In genomic region chr17:28538296-28538895, GRCh38 we compare ENCODE assay signal across 39 cellular contexts. TPM values are rescaled to one million over a fixed set of nuclear protein-coding genes. Genes with fewer than 3 reads are reported as not detected.
"Had no signal": no experiment of that assay in that cellular context is flagged by ENCODE, and none has a peak within 500 bp of the region (broad histone marks: within the 10 kb centered on the region; RNA-seq: fewer than 3 reads in every experiment).

No MANE protein-coding gene starts in this region.

- H3K27ac Mint-ChIP-seq: activated CD4-positive, alpha-beta memory T cell treated with anti-CD3 and anti-CD28 coated beads for 36 hours; activated CD4-positive, alpha-beta T cell treated with anti-CD3 and anti-CD28 coated beads for 36 hours; activated CD4-positive, alpha-beta T cell treated with anti-CD3 and anti-CD28 coated beads, Interleukin-2, amount 10 ng/mL, durations not matched to agents 24 days and 14 days; activated CD8-positive, alpha-beta memory T cell treated with anti-CD3 and anti-CD28 coated beads, Interleukin-2, amount 10 ng/mL, durations not matched to agents 7 days and 5 days; activated CD8-positive, alpha-beta T cell treated with anti-CD3 and anti-CD28 coated beads, Interleukin-2, amount 10 ng/mL, durations not matched to agents 7 days and 5 days; activated naive CD4-positive, alpha-beta T cell treated with anti-CD3 and anti-CD28 coated beads for 36 hours; activated naive CD4-positive, alpha-beta T cell treated with anti-CD3 and anti-CD28 coated beads, Interleukin-2, amount 50 U/mL, for 24 hours; activated naive CD8-positive, alpha-beta T cell treated with anti-CD3 and anti-CD28 coated beads for 36 hours; activated naive CD8-positive, alpha-beta T cell treated with anti-CD3 and anti-CD28 coated beads, Interleukin-2, amount 50 U/mL, for 24 hours; activated T-helper 1 cell treated with anti-CD3 and anti-CD28 coated beads, Interleukin-12 subunit alpha, Interleukin-12 subunit beta, Interleukin-2, Interleukin-4 antibody, amounts not matched to agents 30 ng/mL and 10 ng/mL and 1 ng/mL, durations not matched to agents 14 hours and 24 hours and 36 hours; activated T-helper 2 cell treated with anti-CD3 and anti-CD28 coated beads, Interferon-gamma antibody, Interleukin-2, Interleukin-4, amounts not matched to agents 10 μg/mL and 5 μg/mL and 100 μg/mL, durations not matched to agents 14 hours and 24 hours and 36 hours; T-cell; T-helper 1 cell treated with Interleukin-12 subunit alpha and Interleukin-12 subunit beta and Interleukin-4 antibody, amounts not matched to agents 30 μg/mL and 1 μg/mL, for 36 hours; T-helper 2 cell treated with Interferon-gamma antibody and Interleukin-4, amounts not matched to agents 5 μg/mL and 100 μg/mL, for 36 hours had no signal

- H3K4me1 Mint-ChIP-seq: activated CD4-positive, alpha-beta T cell treated with anti-CD3 and anti-CD28 coated beads for 36 hours; activated CD4-positive, alpha-beta T cell treated with anti-CD3 and anti-CD28 coated beads, Interleukin-2, amount 10 ng/mL, durations not matched to agents 24 days and 14 days; activated CD8-positive, alpha-beta memory T cell treated with anti-CD3 and anti-CD28 coated beads, Interleukin-2, amount 10 ng/mL, durations not matched to agents 7 days and 5 days; activated naive CD4-positive, alpha-beta T cell treated with anti-CD3 and anti-CD28 coated beads, Interleukin-2, amount 50 U/mL, for 24 hours; activated naive CD8-positive, alpha-beta T cell treated with anti-CD3 and anti-CD28 coated beads for 36 hours; activated naive CD8-positive, alpha-beta T cell treated with anti-CD3 and anti-CD28 coated beads, Interleukin-2, amount 50 U/mL, for 24 hours; T-cell had no signal

- H3K36me3 Mint-ChIP-seq: activated CD4-positive, alpha-beta memory T cell treated with anti-CD3 and anti-CD28 coated beads for 36 hours; activated CD8-positive, alpha-beta memory T cell treated with anti-CD3 and anti-CD28 coated beads, Interleukin-2, amount 10 ng/mL, durations not matched to agents 7 days and 5 days; activated naive CD4-positive, alpha-beta T cell treated with anti-CD3 and anti-CD28 coated beads, Interleukin-2, amount 50 U/mL, for 24 hours; activated naive CD8-positive, alpha-beta T cell treated with anti-CD3 and anti-CD28 coated beads for 36 hours; T-cell had no signal

- H3K4me1 ChIP-seq: adrenal gland, body of pancreas, colonic mucosa had no signal

- H3K4me3 Mint-ChIP-seq: activated CD4-positive, alpha-beta memory T cell treated with anti-CD3 and anti-CD28 coated beads for 36 hours; activated CD4-positive, alpha-beta T cell treated with anti-CD3 and anti-CD28 coated beads for 36 hours; activated CD4-positive, alpha-beta T cell treated with anti-CD3 and anti-CD28 coated beads, Interleukin-2, amount 10 ng/mL, durations not matched to agents 24 days and 14 days; activated CD8-positive, alpha-beta memory T cell treated with anti-CD3 and anti-CD28 coated beads, Interleukin-2, amount 10 ng/mL, durations not matched to agents 7 days and 5 days; activated CD8-positive, alpha-beta T cell treated with anti-CD3 and anti-CD28 coated beads, Interleukin-2, amount 10 ng/mL, durations not matched to agents 7 days and 5 days; activated naive CD4-positive, alpha-beta T cell treated with anti-CD3 and anti-CD28 coated beads for 36 hours; activated naive CD4-positive, alpha-beta T cell treated with anti-CD3 and anti-CD28 coated beads, Interleukin-2, amount 50 U/mL, for 24 hours; activated naive CD8-positive, alpha-beta T cell treated with anti-CD3 and anti-CD28 coated beads for 36 hours; activated naive CD8-positive, alpha-beta T cell treated with anti-CD3 and anti-CD28 coated beads, Interleukin-2, amount 50 U/mL, for 24 hours; activated T-helper 1 cell treated with anti-CD3 and anti-CD28 coated beads, Interleukin-12 subunit alpha, Interleukin-12 subunit beta, Interleukin-2, Interleukin-4 antibody, amounts not matched to agents 30 ng/mL and 10 ng/mL and 1 ng/mL, durations not matched to agents 14 hours and 24 hours and 36 hours; T-cell; T-helper 1 cell treated with Interleukin-12 subunit alpha and Interleukin-12 subunit beta and Interleukin-4 antibody, amounts not matched to agents 30 μg/mL and 1 μg/mL, for 36 hours; T-helper 2 cell treated with Interferon-gamma antibody and Interleukin-4, amounts not matched to agents 5 μg/mL and 100 μg/mL, for 36 hours had no signal

- H3K4me3 ChIP-seq: adrenal gland, body of pancreas, cardiac muscle cell, colonic mucosa, esophagus squamous epithelium had no signal

- ATAC-seq: activated CD4-positive, alpha-beta T cell treated with anti-CD3 and anti-CD28 coated beads for 36 hours; activated CD8-positive, alpha-beta memory T cell treated with anti-CD3 and anti-CD28 coated beads, Interleukin-2, amount 10 ng/mL, durations not matched to agents 7 days and 5 days; activated CD8-positive, alpha-beta T cell treated with anti-CD3 and anti-CD28 coated beads, Interleukin-2, amount 10 ng/mL, durations not matched to agents 7 days and 5 days; activated naive CD8-positive, alpha-beta T cell treated with anti-CD3 and anti-CD28 coated beads, Interleukin-2, amount 50 U/mL, for 24 hours; body of pancreas; T-cell had no signal

- H3K27me3 Mint-ChIP-seq: activated CD4-positive, alpha-beta memory T cell treated with anti-CD3 and anti-CD28 coated beads for 36 hours; activated CD4-positive, alpha-beta T cell treated with anti-CD3 and anti-CD28 coated beads for 36 hours; activated CD4-positive, alpha-beta T cell treated with anti-CD3 and anti-CD28 coated beads, Interleukin-2, amount 10 ng/mL, durations not matched to agents 24 days and 14 days; activated CD8-positive, alpha-beta memory T cell treated with anti-CD3 and anti-CD28 coated beads, Interleukin-2, amount 10 ng/mL, durations not matched to agents 7 days and 5 days; activated naive CD4-positive, alpha-beta T cell treated with anti-CD3 and anti-CD28 coated beads, Interleukin-2, amount 50 U/mL, for 24 hours; activated naive CD8-positive, alpha-beta T cell treated with anti-CD3 and anti-CD28 coated beads for 36 hours; activated naive CD8-positive, alpha-beta T cell treated with anti-CD3 and anti-CD28 coated beads, Interleukin-2, amount 50 U/mL, for 24 hours had no signal

- H3K27me3 ChIP-seq: adrenal gland, body of pancreas, cardiac muscle cell, colonic mucosa, esophagus squamous epithelium had no signal

- DNase-seq: activated CD4-positive, alpha-beta memory T cell treated with anti-CD3 and anti-CD28 coated beads for 36 hours; activated CD4-positive, alpha-beta T cell treated with anti-CD3 and anti-CD28 coated beads for 36 hours; activated CD4-positive, alpha-beta T cell treated with anti-CD3 and anti-CD28 coated beads, Interleukin-2, amount 10 ng/mL, durations not matched to agents 24 days and 14 days; activated CD4-positive, CD25-positive, alpha-beta regulatory T cell; activated CD4-positive, CD25-positive, alpha-beta regulatory T cell treated with anti-CD3 and anti-CD28 coated beads, Interleukin-2, amount 50 U/mL, for 72 hours; activated CD8-positive, alpha-beta memory T cell treated with anti-CD3 and anti-CD28 coated beads, Interleukin-2, amount 10 ng/mL, durations not matched to agents 7 days and 5 days; activated CD8-positive, alpha-beta memory T cell treated with anti-CD3 and anti-CD28 coated beads, Interleukin-2, amount 50 U/mL, for 4 hours; activated CD8-positive, alpha-beta T cell treated with anti-CD3 and anti-CD28 coated beads, Interleukin-2, amount 10 ng/mL, durations not matched to agents 7 days and 5 days; activated effector memory CD4-positive, alpha-beta T cell treated with anti-CD3 and anti-CD28 coated beads, Interleukin-2, amount 50 U/mL, for 16 hours; activated naive CD4-positive, alpha-beta T cell treated with anti-CD3 and anti-CD28 coated beads for 36 hours; activated naive CD8-positive, alpha-beta T cell treated with anti-CD3 and anti-CD28 coated beads for 36 hours; activated naive CD8-positive, alpha-beta T cell treated with anti-CD3 and anti-CD28 coated beads, Interleukin-2, amount 50 U/mL, for 24 hours; activated T-cell treated with anti-CD3 and anti-CD28 coated beads, Interleukin-2, amount 50 U/mL, for 1 hour; activated T-cell treated with anti-CD3 and anti-CD28 coated beads, Interleukin-2, amount 50 U/mL, for 48 hours; adrenal gland; amygdala; body of pancreas; central memory CD4-positive, alpha-beta T cell; cerebellar nuclear complex; colonic mucosa; effector CD8-positive, alpha-beta T cell; esophagus squamous epithelium; foreskin melanocyte; head of caudate nucleus; T-cell; T1000 had no signal

- H3K36me3 ChIP-seq: adrenal gland, cardiac muscle cell, colonic mucosa had no signal

- H3K9me3 ChIP-seq: adrenal gland, body of pancreas, colonic mucosa, esophagus squamous epithelium had no signal

- H3K9me3 Mint-ChIP-seq: activated CD4-positive, alpha-beta memory T cell treated with anti-CD3 and anti-CD28 coated beads for 36 hours; activated CD4-positive, alpha-beta T cell treated with anti-CD3 and anti-CD28 coated beads, Interleukin-2, amount 10 ng/mL, durations not matched to agents 24 days and 14 days; activated naive CD4-positive, alpha-beta T cell treated with anti-CD3 and anti-CD28 coated beads for 36 hours; activated naive CD4-positive, alpha-beta T cell treated with anti-CD3 and anti-CD28 coated beads, Interleukin-2, amount 50 U/mL, for 24 hours; activated naive CD8-positive, alpha-beta T cell treated with anti-CD3 and anti-CD28 coated beads for 36 hours; activated naive CD8-positive, alpha-beta T cell treated with anti-CD3 and anti-CD28 coated beads, Interleukin-2, amount 50 U/mL, for 24 hours; activated T-helper 1 cell treated with anti-CD3 and anti-CD28 coated beads, Interleukin-12 subunit alpha, Interleukin-12 subunit beta, Interleukin-2, Interleukin-4 antibody, amounts not matched to agents 30 ng/mL and 10 ng/mL and 1 ng/mL, durations not matched to agents 14 hours and 24 hours and 36 hours; activated T-helper 2 cell treated with anti-CD3 and anti-CD28 coated beads, Interferon-gamma antibody, Interleukin-2, Interleukin-4, amounts not matched to agents 10 μg/mL and 5 μg/mL and 100 μg/mL, durations not matched to agents 14 hours and 24 hours and 36 hours; T-cell; T-helper 1 cell treated with Interleukin-12 subunit alpha and Interleukin-12 subunit beta and Interleukin-4 antibody, amounts not matched to agents 30 μg/mL and 1 μg/mL, for 36 hours; T-helper 2 cell treated with Interferon-gamma antibody and Interleukin-4, amounts not matched to agents 5 μg/mL and 100 μg/mL, for 36 hours had no signal

- H3K27ac ChIP-seq: adrenal gland, body of pancreas, cardiac muscle cell, colonic mucosa, epithelial cell of prostate, esophagus squamous epithelium had no signal

RNA-seq across cellular contexts. Expression of gene FOXN1, which starts 32.2 kb away (rescaled TPM):
- total RNA-seq: activated CD4-positive, alpha-beta memory T cell treated with anti-CD3 and anti-CD28 coated beads for 36 hours; activated CD4-positive, alpha-beta T cell treated with anti-CD3 and anti-CD28 coated beads for 36 hours; activated CD4-positive, alpha-beta T cell treated with anti-CD3 and anti-CD28 coated beads, Interleukin-2, amount 10 ng/mL, durations not matched to agents 24 days and 14 days; activated CD8-positive, alpha-beta memory T cell treated with anti-CD3 and anti-CD28 coated beads for 36 hours; activated CD8-positive, alpha-beta memory T cell treated with anti-CD3 and anti-CD28 coated beads, Interleukin-2, amount 10 ng/mL, durations not matched to agents 7 days and 5 days; activated CD8-positive, alpha-beta T cell treated with anti-CD3 and anti-CD28 coated beads, Interleukin-2, amount 10 ng/mL, durations not matched to agents 7 days and 5 days; activated naive CD4-positive, alpha-beta T cell treated with anti-CD3 and anti-CD28 coated beads for 36 hours; activated naive CD8-positive, alpha-beta T cell treated with anti-CD3 and anti-CD28 coated beads for 36 hours; activated T-helper 1 cell treated with anti-CD3 and anti-CD28 coated beads, Interleukin-12 subunit alpha, Interleukin-12 subunit beta, Interleukin-2, Interleukin-4 antibody, amounts not matched to agents 30 ng/mL and 10 ng/mL and 1 ng/mL, durations not matched to agents 14 hours and 24 hours and 36 hours; activated T-helper 2 cell treated with anti-CD3 and anti-CD28 coated beads, Interferon-gamma antibody, Interleukin-2, Interleukin-4, amounts not matched to agents 10 μg/mL and 5 μg/mL and 100 μg/mL, durations not matched to agents 14 hours and 24 hours and 36 hours; adrenal gland; aorta; dermis microvascular lymphatic vessel endothelial cell; endothelial cell of umbilical vein; fibroblast of lung; fibroblast of villous mesenchyme; T-cell had no signal
- polyA plus RNA-seq: adrenal gland, aorta, cardiac muscle cell, endothelial cell of umbilical vein, fibroblast of lung had no signal
